In genomic region chr17:38925263-38925995, GRCh38 we compare ENCODE assay signal across 9 cellular contexts.
DNase-seq lines count a peak whose midpoint lies in the region; ATAC-seq lines count a peak whose summit lies in the region.
"Had no signal": no experiment of that assay in that cellular context is flagged by ENCODE, and none has a peak within 500 bp of the region (broad histone marks: within the 10 kb centered on the region; RNA-seq: fewer than 3 reads in every experiment).

Gene LASP1NB (plus strand): TSS chr17:38925614.

- H3K27ac Mint-ChIP-seq in activated naive CD4-positive, alpha-beta T cell treated with anti-CD3 and anti-CD28 coated beads, Interleukin-2, amount 50 U/mL, for 24 hours, result peak within 1 kb of the TSS; percentile 24

- H3K4me3 ChIP-seq in HUES64 (ENCODE audit: low read length) (peak within 1 kb of the TSS; percentile 42; the same call in 1 of the 2 replicates), iPS-18c (ENCODE audit: insufficient read depth, low read depth, low read length) (peak within 1 kb of the TSS; percentile 21; the same call in 1 of the 2 replicates)
- H3K4me3 ChIP-seq: lung had no signal

- H3K27ac ChIP-seq in HUES64 (ENCODE audit: low read depth, low read length), result no peak within 1 kb of the TSS

- peaks cover 34% of the 10 kb centered on the region for H3K4me1 Mint-ChIP-seq in activated naive CD4-positive, alpha-beta T cell treated with anti-CD3 and anti-CD28 coated beads, Interleukin-2, amount 50 U/mL, for 24 hours

- H3K4me3 Mint-ChIP-seq in activated naive CD4-positive, alpha-beta T cell treated with anti-CD3 and anti-CD28 coated beads, Interleukin-2, amount 50 U/mL, for 24 hours, result peak within 1 kb of the TSS; percentile 33

- WGBS in HUES64, result 50% methylated on average over 11 of the region's 14 CpGs

- no peaks in the 10 kb centered on the region for H3K27me3 Mint-ChIP-seq in activated naive CD4-positive, alpha-beta T cell treated with anti-CD3 and anti-CD28 coated beads, Interleukin-2, amount 50 U/mL, for 24 hours

- H3K9me3 Mint-ChIP-seq in activated naive CD4-positive, alpha-beta T cell treated with anti-CD3 and anti-CD28 coated beads, Interleukin-2, amount 50 U/mL, for 24 hours, result no peaks in the 10 kb centered on the region

- ATAC-seq in GM19452 (IDR thresholded peaks at IDR 0.05; ENCODE audit: unreplicated experiment) (no peak), HG03280 (IDR thresholded peaks at IDR 0.05; ENCODE audit: unreplicated experiment) (no peak)

- H3K9me3 ChIP-seq in HUES64 (ENCODE audit: insufficient read depth, low read depth, low read length), result no peaks in the 10 kb centered on the region
- peaks cover 2% of the 10 kb centered on the region for H3K9me3 ChIP-seq in iPS-18c (ENCODE audit: control insufficient read depth, insufficient read depth, low read length)

- H3K27me3 ChIP-seq in HUES64 (ENCODE audit: insufficient read depth, low read length), result no peaks in the 10 kb centered on the region

- peak; percentile 73 for DNase-seq in stimulated activated CD8-positive, alpha-beta memory T cell treated with anti-CD3 and anti-CD28 coated beads, Interleukin-4, amount 100 ng/mL, for 48 hours
- no peak for DNase-seq in HPDE6-E6E7 (ENCODE audit: extremely low spot score)
- DNase-seq in A172 (ENCODE audit: low spot score), result no peak

- peaks cover 18% of the 10 kb centered on the region; the same call in 1 of the 2 replicates for H3K4me1 ChIP-seq in HUES64 (ENCODE audit: insufficient read depth, low read length)

- no peaks in the 10 kb centered on the region for H3K36me3 ChIP-seq in HUES64 (ENCODE audit: insufficient read depth, low read length)

- H3K36me3 Mint-ChIP-seq in activated naive CD4-positive, alpha-beta T cell treated with anti-CD3 and anti-CD28 coated beads, Interleukin-2, amount 50 U/mL, for 24 hours, result no peaks in the 10 kb centered on the region

- H3K9ac ChIP-seq in HUES64 (ENCODE audit: low read depth, low read length), result peak within 1 kb of the TSS; percentile 61; the same call in 1 of the 2 replicates
